ENCODE assay signal across 1 cellular context in the genomic region with DNA sequence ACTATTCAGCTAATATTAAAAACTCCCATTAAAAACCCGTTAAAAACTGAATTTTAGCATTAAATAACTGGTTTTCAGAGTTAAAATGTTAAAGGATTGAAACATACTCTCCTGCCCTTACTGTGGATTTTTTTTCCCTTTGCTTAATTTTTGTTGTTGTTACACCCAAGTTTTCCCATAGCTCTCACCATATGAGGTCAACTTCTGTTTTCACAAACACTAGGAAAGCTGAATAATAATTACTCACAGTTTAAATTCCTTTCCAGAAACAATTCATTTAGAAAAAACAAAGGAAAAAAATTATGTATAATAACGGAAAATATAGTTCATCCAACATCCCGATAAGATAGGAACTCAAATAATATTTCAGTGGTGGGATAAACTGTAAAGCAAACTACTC.
TF ChIP-seq lines count a peak whose summit lies in the region.

No MANE protein-coding gene starts in this region.

TF ChIP-seq in HCT116, 20 proteins besides CTCF, POLR2A, EP300 and RAD21 (continued from another document):
- no peak for TF ChIP-seq ZFX (IDR thresholded peaks at IDR 0.05)
- TF ChIP-seq SRF (IDR thresholded peaks at IDR 0.05; ENCODE audit: low read depth) = no peak
